30 cellular contexts compared by ENCODE assay signal in genomic region chr16:11140867-11141266, GRCh38.
DNase-seq lines count a peak whose midpoint lies in the region; ATAC-seq and TF ChIP-seq lines count a peak whose summit lies in the region.
"Had no signal": no experiment of that assay in that cellular context is flagged by ENCODE, and none has a peak within 500 bp of the region (broad histone marks: within the 10 kb centered on the region; RNA-seq: fewer than 3 reads in every experiment).

No MANE protein-coding gene starts in this region.

- CTCF ChIA-PET in activated CD4-positive, alpha-beta memory T cell treated with anti-CD3 and anti-CD28 coated beads for 36 hours (lab: Charles Lee): no interaction called here
- CTCF ChIA-PET in activated CD4-positive, alpha-beta memory T cell treated with anti-CD3 and anti-CD28 coated beads, Interleukin-2, amount 10 ng/mL, durations not matched to agents 7 days and 5 days (lab: Charles Lee): no interaction called here

- H3K36me3 Mint-ChIP-seq in activated CD4-positive, alpha-beta memory T cell treated with anti-CD3 and anti-CD28 coated beads for 36 hours: peaks cover 11% of the 10 kb centered on the region
- H3K36me3 Mint-ChIP-seq in activated CD4-positive, alpha-beta memory T cell treated with anti-CD3 and anti-CD28 coated beads, Interleukin-2, amount 10 ng/mL, durations not matched to agents 7 days and 5 days (ENCODE audit: low read depth): peaks cover 25% of the 10 kb centered on the region
- H3K36me3 Mint-ChIP-seq in endodermal cell (ENCODE audit: low read depth): no peaks in the 10 kb centered on the region
- H3K36me3 Mint-ChIP-seq: WTC11 had no signal

- H3K9ac ChIP-seq in DND-41 (ENCODE audit: low read depth, low read length) (no peak overlapping the region), endodermal cell (ENCODE audit: extremely low read depth, low read length, poor library complexity, severe bottlenecking) (peak overlapping the region; percentile 57)
- H3K9ac ChIP-seq: GM23248 had no signal

- H2AFZ ChIP-seq in DND-41 (ENCODE audit: low read depth, low read length): no peak overlapping the region
- H2AFZ ChIP-seq: GM23248 had no signal

- TF ChIP-seq CTCF in DND-41 (IDR thresholded peaks at IDR 0.05; ENCODE audit: borderline replicate concordance, extremely low read depth, low read length, poor library complexity, severe bottlenecking): no peak
- no peak for TF ChIP-seq CTCF in endodermal cell (conservative IDR thresholded peaks at IDR 0.05)
- TF ChIP-seq CTCF in left lung (IDR thresholded peaks at IDR 0.05): no peak

- peak overlapping the region; percentile 89 for H3K27ac Mint-ChIP-seq in activated CD4-positive, alpha-beta memory T cell treated with anti-CD3 and anti-CD28 coated beads for 36 hours
- H3K27ac Mint-ChIP-seq in activated CD4-positive, alpha-beta memory T cell treated with anti-CD3 and anti-CD28 coated beads, Interleukin-2, amount 10 ng/mL, durations not matched to agents 7 days and 5 days: no peak overlapping the region
- H3K27ac Mint-ChIP-seq in endodermal cell: peak overlapping the region; percentile 93
- H3K27ac Mint-ChIP-seq: HFFc6, IgD-negative memory B cell, nephron progenitor cell had no signal

- ATAC-seq in DND-41 (ENCODE audit: insufficient read depth, low read depth): no peak
- ATAC-seq in left lung: no peak
- ATAC-seq: effector memory CD8-positive, alpha-beta T cell; esophagus mucosa; lower lobe of right lung; pancreas had no signal

- H3K27me3 Mint-ChIP-seq in activated CD4-positive, alpha-beta memory T cell treated with anti-CD3 and anti-CD28 coated beads for 36 hours: no peaks in the 10 kb centered on the region
- H3K27me3 Mint-ChIP-seq in activated CD4-positive, alpha-beta memory T cell treated with anti-CD3 and anti-CD28 coated beads, Interleukin-2, amount 10 ng/mL, durations not matched to agents 7 days and 5 days: no peaks in the 10 kb centered on the region
- H3K27me3 Mint-ChIP-seq in endodermal cell (ENCODE audit: insufficient read depth): no peaks in the 10 kb centered on the region
- H3K27me3 Mint-ChIP-seq: activated naive CD8-positive, alpha-beta T cell treated with anti-CD3 and anti-CD28 coated beads for 36 hours; CD4-positive, CD25-positive, alpha-beta regulatory T cell; effector memory CD8-positive, alpha-beta T cell; IgD-negative memory B cell had no signal

- no peak overlapping the region for H3K4me3 ChIP-seq in DND-41 (ENCODE audit: low read depth in 1 of 2, low read length in 2 of 2)
- H3K4me3 ChIP-seq in endodermal cell (ENCODE audit: low read length): no peak overlapping the region
- H3K4me3 ChIP-seq in left lung: no peak overlapping the region
- H3K4me3 ChIP-seq: GM23248, lower lobe of right lung, pancreas, SJCRH30, smooth muscle cell, testis had no signal

- no peaks in the 10 kb centered on the region for H3K9me3 Mint-ChIP-seq in activated CD4-positive, alpha-beta memory T cell treated with anti-CD3 and anti-CD28 coated beads for 36 hours
- no peaks in the 10 kb centered on the region for H3K9me3 Mint-ChIP-seq in activated CD4-positive, alpha-beta memory T cell treated with anti-CD3 and anti-CD28 coated beads, Interleukin-2, amount 10 ng/mL, durations not matched to agents 7 days and 5 days
- H3K9me3 Mint-ChIP-seq in endodermal cell: no peaks in the 10 kb centered on the region
- H3K9me3 Mint-ChIP-seq: activated naive CD8-positive, alpha-beta T cell treated with anti-CD3 and anti-CD28 coated beads for 36 hours; CD4-positive, CD25-positive, alpha-beta regulatory T cell; effector memory CD8-positive, alpha-beta T cell; HFFc6; IgD-negative memory B cell; nephron progenitor cell; WTC11 had no signal

- H4K20me1 ChIP-seq in DND-41 (ENCODE audit: insufficient read depth, low read length): no peaks in the 10 kb centered on the region

- no peak for DNase-seq in activated CD4-positive, alpha-beta memory T cell treated with anti-CD3 and anti-CD28 coated beads for 36 hours
- no peak for DNase-seq in activated CD4-positive, alpha-beta memory T cell treated with anti-CD3 and anti-CD28 coated beads, Interleukin-2, amount 10 ng/mL, durations not matched to agents 7 days and 5 days
- DNase-seq in DND-41 (no peak), endodermal cell (no peak), mesenteric fat pad (ENCODE audit: low spot score) (peak; percentile 79), medulla oblongata (ENCODE audit: extremely low spot score) (no peak), left lung (no peak), nucleus accumbens (lab: John Stamatoyannopoulos, UW) (no peak)
- DNase-seq: activated effector memory CD4-positive, alpha-beta T cell treated with Interleukin-2 at 50 U/mL for 16 hours; activated naive CD8-positive, alpha-beta T cell treated with anti-CD3 and anti-CD28 coated beads for 36 hours; CD4-positive, CD25-positive, alpha-beta regulatory T cell; cortex of kidney; effector memory CD8-positive, alpha-beta T cell; GM23248; HFFc6; kidney; lower lobe of right lung; NCI-H1048; NCI-H82; nephron progenitor cell; pancreas; retina; SJCRH30; stimulated activated naive CD8-positive, alpha-beta T cell treated with anti-CD3 and anti-CD28 coated beads, Interleukin-15, Interleukin-2, amounts not matched to agents 100 U/mL and 50 U/mL, for 24 hours; SW 1271; testis had no signal

- H3K27ac ChIP-seq in DND-41 (ENCODE audit: low read length) (peak overlapping the region; percentile 78), endodermal cell (ENCODE audit: low read depth, low read length) (no peak overlapping the region), left lung (no peak overlapping the region)
- H3K27ac ChIP-seq: GM23248, lower lobe of right lung, pancreas, SJCRH30, testis had no signal

- H3K9me3 ChIP-seq in DND-41 (ENCODE audit: insufficient read depth, low read length, severe bottlenecking) (no peaks in the 10 kb centered on the region), endodermal cell (ENCODE audit: control insufficient read depth, low read length) (no peaks in the 10 kb centered on the region), left lung (no peaks in the 10 kb centered on the region)
- H3K9me3 ChIP-seq: lower lobe of right lung, pancreas, SJCRH30, testis had no signal

- no peak overlapping the region for H3K4me2 ChIP-seq in DND-41 (ENCODE audit: insufficient read depth, low read length)
- H3K4me2 ChIP-seq: smooth muscle cell had no signal

- H3K4me1 Mint-ChIP-seq in activated CD4-positive, alpha-beta memory T cell treated with anti-CD3 and anti-CD28 coated beads for 36 hours (ENCODE audit: low read depth): peaks cover 37% of the 10 kb centered on the region
- peaks cover 38% of the 10 kb centered on the region for H3K4me1 Mint-ChIP-seq in activated CD4-positive, alpha-beta memory T cell treated with anti-CD3 and anti-CD28 coated beads, Interleukin-2, amount 10 ng/mL, durations not matched to agents 7 days and 5 days
- peaks cover 60% of the 10 kb centered on the region for H3K4me1 Mint-ChIP-seq in endodermal cell

- H3K27me3 ChIP-seq in DND-41 (ENCODE audit: insufficient read depth, low read length, poor library complexity) (no peaks in the 10 kb centered on the region), endodermal cell (ENCODE audit: control insufficient read depth, insufficient read depth, low read length, poor library complexity, severe bottlenecking) (no peaks in the 10 kb centered on the region), left lung (no peaks in the 10 kb centered on the region)
- H3K27me3 ChIP-seq: pancreas, SJCRH30, testis had no signal

- H3K4me1 ChIP-seq in DND-41 (ENCODE audit: insufficient read depth, low read length) (peaks cover 42% of the 10 kb centered on the region), endodermal cell (ENCODE audit: control insufficient read depth, insufficient read depth, low read length) (peaks cover 38% of the 10 kb centered on the region), left lung (peaks cover 11 to 21% of the 10 kb centered on the region in 2 donors)
- H3K4me1 ChIP-seq: pancreas had no signal

- intact Hi-C loops in activated CD4-positive, alpha-beta memory T cell treated with anti-CD3 and anti-CD28 coated beads for 36 hours (cut with micrococcal nuclease): no loop called here
- intact Hi-C loops in left lung (cut with DNase I): no loop called here

- H3K4me3 Mint-ChIP-seq in activated CD4-positive, alpha-beta memory T cell treated with anti-CD3 and anti-CD28 coated beads for 36 hours: no peak overlapping the region
- no peak overlapping the region for H3K4me3 Mint-ChIP-seq in activated CD4-positive, alpha-beta memory T cell treated with anti-CD3 and anti-CD28 coated beads, Interleukin-2, amount 10 ng/mL, durations not matched to agents 7 days and 5 days
- H3K4me3 Mint-ChIP-seq in endodermal cell: no peak overlapping the region
- H3K4me3 Mint-ChIP-seq: activated naive CD8-positive, alpha-beta T cell treated with anti-CD3 and anti-CD28 coated beads for 36 hours; effector memory CD8-positive, alpha-beta T cell; HFFc6; nephron progenitor cell; WTC11 had no signal

- WGBS in endodermal cell (ENCODE audit: insufficient coverage in 1 of 2, insufficient read length in 1 of 2), 2 experiments: 71 to 77% methylated on average over 5 of the region's 5 CpGs

- H3K36me3 ChIP-seq in DND-41 (ENCODE audit: insufficient read depth, low read length): peaks cover 11% of the 10 kb centered on the region
- peaks cover 8% of the 10 kb centered on the region for H3K36me3 ChIP-seq in endodermal cell (ENCODE audit: control insufficient read depth, insufficient read depth, low read length)
- no peaks in the 10 kb centered on the region for H3K36me3 ChIP-seq in left lung
- H3K36me3 ChIP-seq: lower lobe of right lung, pancreas, SJCRH30 had no signal

- no peaks in the 10 kb centered on the region for H3K79me2 ChIP-seq in DND-41 (ENCODE audit: insufficient read depth, low read length)

- POLR2A ChIA-PET in activated CD4-positive, alpha-beta memory T cell treated with anti-CD3 and anti-CD28 coated beads for 36 hours (lab: Charles Lee): interaction anchor here (0.9 kb wide), 1 partner anchor 36 kb away, joined by 3 read pairs; no protein-coding TSS in a partner anchor
- POLR2A ChIA-PET in activated CD4-positive, alpha-beta memory T cell treated with anti-CD3 and anti-CD28 coated beads, Interleukin-2, amount 10 ng/mL, durations not matched to agents 7 days and 5 days (lab: Charles Lee): interaction anchor here (0.7 to 2.3 kb wide), 7 partner anchors 12 to 115 kb away, joined by 3 to 7 read pairs (median 4); partner anchors contain the start of gene SOCS1
